24 cellular contexts compared by ENCODE assay signal in genomic region chr3:57011022-57011421, GRCh38. TPM values are rescaled to one million over a fixed set of nuclear protein-coding genes. Genes with fewer than 3 reads are reported as not detected.
"Had no signal": no experiment of that assay in that cellular context is flagged by ENCODE, and none has a peak within 500 bp of the region (broad histone marks: within the 10 kb centered on the region; RNA-seq: fewer than 3 reads in every experiment).

No MANE protein-coding gene starts in this region.

- H3K4me3 ChIP-seq: body of pancreas, gastrocnemius medialis, left ventricle myocardium inferior, SJCRH30 had no signal

- H3K36me3 Mint-ChIP-seq: activated naive CD8-positive, alpha-beta T cell; memory B cell; stimulated activated memory B cell treated with anti-CD40 and anti-IgM and Interleukin-4, amounts not matched to agents 10 μg/mL and 1 μg/mL and 100 μg/mL, for 72 hours had no signal

- ATAC-seq: activated T-cell treated with anti-CD3 and anti-CD28 coated beads, Interleukin-2, amount 50 U/mL, for 72 hours; body of pancreas; gastrocnemius medialis; stimulated activated memory B cell treated with anti-CD40 and anti-IgM and Interleukin-4, amounts not matched to agents 10 μg/mL and 1 μg/mL and 100 μg/mL, for 72 hours had no signal

- H3K27me3 ChIP-seq: body of pancreas, gastrocnemius medialis, SJCRH30 had no signal

- H3K4me1 Mint-ChIP-seq: central memory CD8-positive, alpha-beta T cell; memory B cell; stimulated activated memory B cell treated with anti-CD40 and anti-IgM and Interleukin-4, amounts not matched to agents 10 μg/mL and 1 μg/mL and 100 μg/mL, for 72 hours had no signal

- H3K4me3 Mint-ChIP-seq: activated CD4-positive, alpha-beta T cell treated with anti-CD3 and anti-CD28 coated beads, Interleukin-2, amount 10 ng/mL, durations not matched to agents 7 days and 5 days; activated naive CD8-positive, alpha-beta T cell; activated T-cell treated with anti-CD3 and anti-CD28 coated beads, Interleukin-2, amount 50 U/mL, for 72 hours; central memory CD8-positive, alpha-beta T cell; memory B cell; stimulated activated memory B cell treated with anti-CD40 and anti-IgM and Interleukin-4, amounts not matched to agents 10 μg/mL and 1 μg/mL and 100 μg/mL, for 72 hours had no signal

- H3K27ac ChIP-seq: gastrocnemius medialis, left ventricle myocardium inferior, SJCRH30 had no signal

- H3K27ac Mint-ChIP-seq: activated CD4-positive, alpha-beta T cell treated with anti-CD3 and anti-CD28 coated beads, Interleukin-2, amount 10 ng/mL, durations not matched to agents 7 days and 5 days; activated naive CD8-positive, alpha-beta T cell; activated T-cell treated with anti-CD3 and anti-CD28 coated beads, Interleukin-2, amount 50 U/mL, for 72 hours; memory B cell; stimulated activated memory B cell treated with anti-CD40 and anti-IgM and Interleukin-4, amounts not matched to agents 10 μg/mL and 1 μg/mL and 100 μg/mL, for 72 hours had no signal

- H3K27me3 Mint-ChIP-seq: activated CD4-positive, alpha-beta T cell treated with anti-CD3 and anti-CD28 coated beads, Interleukin-2, amount 10 ng/mL, durations not matched to agents 7 days and 5 days had no signal

- H3K9me3 ChIP-seq: body of pancreas, gastrocnemius medialis, left ventricle myocardium inferior, SJCRH30 had no signal

- DNase-seq: activated CD4-positive, alpha-beta T cell treated with anti-CD3 and anti-CD28 coated beads, Interleukin-2, amount 10 ng/mL, durations not matched to agents 7 days and 5 days; activated CD4-positive, CD25-positive, alpha-beta regulatory T cell; activated CD8-positive, alpha-beta memory T cell treated with anti-CD3 and anti-CD28 coated beads, Interleukin-2, amount 50 U/mL, for 48 hours; activated gamma-delta T cell treated with Interleukin-2 at 50 U/mL for 16 hours; activated T-cell treated with anti-CD3 and anti-CD28 coated beads, Interleukin-2, amount 50 U/mL, for 72 hours; amniotic stem cell; body of pancreas; cortex of kidney; effector CD4-positive, alpha-beta T cell; gastrocnemius medialis; kidney; left ventricle myocardium inferior; retina; SJCRH30; stimulated activated CD4-positive, alpha-beta T cell treated with anti-CD3 and anti-CD28 coated beads, Interleukin-2, amount 100 ng/mL, for 48 hours; trophoblast cell had no signal

- H3K36me3 ChIP-seq: gastrocnemius medialis, left ventricle myocardium inferior, SJCRH30 had no signal

RNA-seq across cellular contexts. Expression of gene SPATA12, which starts 49.4 kb away (rescaled TPM):
- total RNA-seq: activated CD4-positive, alpha-beta T cell treated with anti-CD3 and anti-CD28 coated beads, Interleukin-2, amount 10 ng/mL, durations not matched to agents 7 days and 5 days; activated T-cell treated with anti-CD3 and anti-CD28 coated beads, Interleukin-2, amount 50 U/mL, for 72 hours; body of pancreas; gastrocnemius medialis; kidney; left ventricle myocardium inferior; osteocyte; skeletal muscle tissue; T-helper 2 cell treated with Interferon-gamma antibody and Interleukin-4, amounts not matched to agents 100 ng/mL and 5 ng/mL, for 36 hours had no signal
- polyA plus RNA-seq: neural cell had no signal
